11 cellular contexts compared by ENCODE assay signal in the genomic region with DNA sequence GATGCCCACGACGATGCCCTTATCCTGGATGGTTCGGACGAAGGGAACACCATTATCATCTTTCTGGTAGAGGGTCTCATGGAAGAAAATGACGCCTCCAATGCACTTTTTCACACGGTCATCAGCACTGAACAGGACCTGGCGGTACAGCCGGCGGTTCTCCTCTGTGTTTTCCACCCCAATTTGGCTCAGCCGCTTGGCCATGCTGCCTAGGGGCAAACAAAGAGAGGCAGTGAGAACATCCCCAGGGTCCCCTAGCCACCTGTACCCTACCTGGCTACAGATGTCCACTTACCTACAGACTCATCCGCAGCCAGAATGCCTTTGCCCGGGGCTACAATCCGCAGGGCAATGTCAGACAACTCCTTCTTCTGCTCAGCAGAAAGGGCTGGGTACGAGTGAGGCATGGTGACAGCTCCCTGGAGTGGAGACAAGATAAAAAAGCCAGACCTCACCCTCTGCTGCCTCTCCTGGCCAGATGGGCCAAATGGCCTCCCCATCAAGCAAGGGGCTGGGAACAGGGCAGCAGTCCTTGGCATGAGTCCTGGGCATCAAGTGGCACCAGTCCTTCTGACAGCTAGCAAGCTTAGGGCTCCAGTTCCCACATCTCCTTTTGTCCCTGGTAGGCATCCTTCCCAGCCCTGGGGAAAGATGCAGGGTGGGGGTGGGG. TPM values are rescaled to one million over a fixed set of nuclear protein-coding genes. Genes with fewer than 3 reads are reported as not detected.
DNase-seq lines count a peak whose midpoint lies in the region.
"Had no signal": no experiment of that assay in that cellular context is flagged by ENCODE, and none has a peak within 500 bp of the region (broad histone marks: within the 10 kb centered on the region; RNA-seq: fewer than 3 reads in every experiment).

No MANE protein-coding gene starts in this region.

- peak; percentile 57 for DNase-seq in activated effector memory CD4-positive, alpha-beta T cell treated with anti-CD3 and anti-CD28 coated beads, Interleukin-2, amount 50 U/mL, for 16 hours
- DNase-seq in activated effector memory CD4-positive, alpha-beta T cell treated with Interleukin-2 at 50 U/mL for 16 hours: no peak
- DNase-seq in SK-N-DZ (ENCODE audit: low spot score) (peak; percentile 54), head of caudate nucleus (peak in 38 of 42 donors; percentile 19 to 78 (median 51)), substantia nigra (lab: John Stamatoyannopoulos, UW) (peak in 34 of 49 donors; percentile 8 to 79 (median 56)), ecto neural progenitor cell (ENCODE audit: low spot score) (no peak), NCI-H1417 (lab: John Stamatoyannopoulos, UW) (no peak)
- DNase-seq in effector CD4-positive, alpha-beta T cell: no peak
- DNase-seq: activated CD4-positive, alpha-beta T cell treated with anti-CD3 and anti-CD28 coated beads for 4 hours; natural killer cell; stimulated activated naive B cell treated with anti-CD40 and anti-IgM and Interleukin-4, amounts not matched to agents 10 μg/mL and 1 μg/mL and 100 μg/mL, for 72 hours had no signal

- peak overlapping the region; percentile 68 for H3K27ac ChIP-seq in substantia nigra (ENCODE audit: low read depth, low read length, poor library complexity, severe bottlenecking)

- intact Hi-C loops in head of caudate nucleus (cut with DNase I): no loop called here

RNA-seq across cellular contexts. Expression of a gene that starts 1.4 kb away (rescaled TPM):
- polyA plus RNA-seq in SK-N-DZ (2014; cell fraction: cytosol; rRNA removed): 105 and 132 TPM in 2 replicates
- polyA plus RNA-seq in SK-N-DZ (2014; cell fraction: nucleus; rRNA removed): 40.2 and 46.6 TPM in 2 replicates

RNA-seq across cellular contexts. Expression of a gene that starts 3.9 kb away (rescaled TPM):
- 97.7 and 106 TPM in 2 replicates for polyA plus RNA-seq in SK-N-DZ (2014; cell fraction: cytosol; rRNA removed)
- polyA plus RNA-seq in SK-N-DZ (2014; cell fraction: nucleus; rRNA removed): 71.0 and 100 TPM in 2 replicates

RNA-seq across cellular contexts. Expression of a gene that starts 22.8 kb away (rescaled TPM):
- 41.4 and 42.2 TPM in 2 replicates for polyA plus RNA-seq in SK-N-DZ (2014; cell fraction: cytosol; rRNA removed)
- 104 and 138 TPM in 2 replicates for polyA plus RNA-seq in SK-N-DZ (2014; cell fraction: nucleus; rRNA removed)

RNA-seq across cellular contexts. Expression of a gene that starts 23.6 kb away (rescaled TPM):
- 145 and 193 TPM in 2 replicates for polyA plus RNA-seq in SK-N-DZ (2014; cell fraction: cytosol; rRNA removed)
- 726 and 841 TPM in 2 replicates for polyA plus RNA-seq in SK-N-DZ (2014; cell fraction: nucleus; rRNA removed)

RNA-seq across cellular contexts. Expression of a gene that starts 38.7 kb away (rescaled TPM):
- polyA plus RNA-seq in SK-N-DZ (2014; cell fraction: cytosol; rRNA removed): 26.6 and 29.1 TPM in 2 replicates
- polyA plus RNA-seq in SK-N-DZ (2014; cell fraction: nucleus; rRNA removed): 173 and 290 TPM in 2 replicates

Comparison
In these comparisons a context has a peak if more than half of its experiments do, and no peak if none do; other contexts are left out.
1. DNase-seq: peak in activated effector memory CD4-positive, alpha-beta T cell treated with anti-CD3 and anti-CD28 coated beads, Interleukin-2, amount 50 U/mL, for 16 hours (single experiment), SK-N-DZ (single experiment), head of caudate nucleus (38 of 42) and substantia nigra (34 of 49); none in activated effector memory CD4-positive, alpha-beta T cell treated with Interleukin-2 at 50 U/mL for 16 hours (single experiment), effector CD4-positive, alpha-beta T cell (single experiment), ecto neural progenitor cell (single experiment) and NCI-H1417 (0 of 3).